16 cellular contexts compared by ENCODE assay signal in the genomic region with DNA sequence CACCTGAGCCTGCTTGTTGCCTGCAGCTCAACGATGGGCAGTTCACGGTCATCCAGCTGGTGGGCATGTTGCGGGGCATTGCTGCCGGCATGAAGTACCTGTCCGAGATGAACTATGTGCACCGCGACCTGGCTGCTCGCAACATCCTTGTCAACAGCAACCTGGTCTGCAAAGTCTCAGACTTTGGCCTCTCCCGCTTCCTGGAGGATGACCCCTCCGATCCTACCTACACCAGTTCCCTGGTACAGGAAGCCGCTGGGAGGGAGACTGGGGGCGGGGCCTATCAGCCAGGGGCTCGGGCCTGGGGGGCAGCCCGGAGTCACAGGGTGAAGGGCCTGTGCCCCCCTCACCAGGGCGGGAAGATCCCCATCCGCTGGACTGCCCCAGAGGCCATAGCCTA. TPM values are rescaled to one million over a fixed set of nuclear protein-coding genes. Genes with fewer than 3 reads are reported as not detected.
DNase-seq lines count a peak whose midpoint lies in the region; ATAC-seq, FAIRE-seq and TF ChIP-seq lines count a peak whose summit lies in the region.
"Had no signal": no experiment of that assay in that cellular context is flagged by ENCODE, and none has a peak within 500 bp of the region (broad histone marks: within the 10 kb centered on the region; RNA-seq: fewer than 3 reads in every experiment).

No MANE protein-coding gene starts in this region.

- H3K79me2 ChIP-seq in H1 (ENCODE audit: control insufficient read depth in 1 of 2, insufficient read depth in 2 of 2, low read length in 2 of 2): no peaks in the 10 kb centered on the region

- peaks cover 38% of the 10 kb centered on the region for H3K27me3 Mint-ChIP-seq in CD8-positive, alpha-beta T cell (ENCODE audit: low read depth)

- H4K5ac ChIP-seq in H1 (ENCODE audit: insufficient read length, low read depth, low read length): no peak overlapping the region

- H2BK120ac ChIP-seq in H1 (replicated peaks; ENCODE audit: low read depth, low read length): no peak overlapping the region
- no peak overlapping the region for H2BK120ac ChIP-seq in neuronal stem cell (ENCODE audit: low read depth, low read length)

- CTCF ChIA-PET in H1 (lab: Charles Lee; ENCODE audit: partially characterized antibody): interaction anchor here (0.7 to 5.9 kb wide), 8 partner anchors 10 to 176 kb away, joined by 3 to 51 read pairs (median 3); no protein-coding TSS in a partner anchor
- CTCF ChIA-PET in CD8-positive, alpha-beta T cell (lab: Charles Lee): no interaction called here

- intact Hi-C loops in right cardiac atrium (cut with DNase I) (loop anchor here in 1 of 4 donors (10.0 kb wide), 1 partner anchor 134 kb away; the partner anchor contains the start of gene MAGEF1), cardiac septum (cut with DNase I) (no loop called here)
- intact Hi-C loops in CD8-positive, alpha-beta T cell (cut with DNase I, micrococcal nuclease): no loop called here

- H3K27ac Mint-ChIP-seq in CD8-positive, alpha-beta T cell: no peak overlapping the region
- H3K27ac Mint-ChIP-seq: CD4-positive, alpha-beta memory T cell had no signal

- H3K36me3 Mint-ChIP-seq in CD8-positive, alpha-beta T cell: no peaks in the 10 kb centered on the region

- H2BK15ac ChIP-seq in H1 (ENCODE audit: low read length): 0 out of 2 replicates have a peak overlapping the region, but pooled peaks have one; percentile 53
- peak overlapping the region; percentile 86 for H2BK15ac ChIP-seq in neuronal stem cell (ENCODE audit: low read length)

- H2BK12ac ChIP-seq in H1 (ENCODE audit: low read depth, low read length): peak overlapping the region; percentile 80; the same call in 1 of the 2 replicates
- H2BK12ac ChIP-seq in neuronal stem cell (ENCODE audit: low read length): no peak overlapping the region

- H2BK5ac ChIP-seq in H1 (ENCODE audit: low read depth, low read length) (no peak overlapping the region), neuronal stem cell (ENCODE audit: low read length) (no peak overlapping the region)

- H3K4ac ChIP-seq in H1 (replicated peaks; ENCODE audit: insufficient read length, low read depth, low read length) (no peak overlapping the region), neuronal stem cell (ENCODE audit: low read length) (no peak overlapping the region)

- no peaks in the 10 kb centered on the region for H3K9me3 Mint-ChIP-seq in CD8-positive, alpha-beta T cell
- H3K9me3 Mint-ChIP-seq: CD4-positive, alpha-beta memory T cell; H9 had no signal

- H3K14ac ChIP-seq in H1 (ENCODE audit: insufficient read length) (no peak overlapping the region), neuronal stem cell (ENCODE audit: low read length) (no peak overlapping the region)

- H2AK5ac ChIP-seq in H1 (ENCODE audit: low read depth, low read length): no peak overlapping the region
- peak overlapping the region; percentile 22 for H2AK5ac ChIP-seq in neuronal stem cell (ENCODE audit: low read depth, low read length)

- TF ChIP-seq CTCF in H1 (IDR thresholded peaks at IDR 0.05; ENCODE audit: control extremely low read depth in 1 of 3, insufficient read depth in 1 of 3, low read depth in 1 of 3, low read length in 3 of 3): no peak
- no peak for TF ChIP-seq CTCF in CD8-positive, alpha-beta T cell (IDR thresholded peaks at IDR 0.05)

- POLR2A ChIA-PET in H1 (lab: Charles Lee; ENCODE audit: partially characterized antibody): interaction anchor here (1.2 to 6.5 kb wide), 2 partner anchors 12 to 17 kb away, joined by 3 to 46 read pairs; partner anchors contain the start of gene EPHB3
- POLR2A ChIA-PET in CD8-positive, alpha-beta T cell (lab: Charles Lee): no interaction called here

- no peak for FAIRE-seq in H1 (lab: Jason Lieb, UNC)
- FAIRE-seq: G401.6, GM19239 had no signal

- no peak overlapping the region for H3K4me3 Mint-ChIP-seq in CD8-positive, alpha-beta T cell
- H3K4me3 Mint-ChIP-seq: H9 had no signal

- H4K20me1 ChIP-seq in H1 (replicated peaks in 1 of 2; ENCODE audit: control insufficient read depth in 1 of 2, insufficient read depth in 2 of 2, low read length in 2 of 2): no peaks in the 10 kb centered on the region

- TF ChIP-seq POLR2A in H1 (IDR thresholded peaks at IDR 0.05; ENCODE audit: control extremely low read depth in 1 of 2, low read depth in 2 of 2, low read length in 2 of 2): no peak

- H3K4me3 ChIP-seq in right cardiac atrium (ENCODE audit: low read length) (no peak overlapping the region), H1 (ENCODE audit: extremely low read depth in 1 of 4, insufficient read depth in 2 of 4, low read depth in 3 of 4, low read length in 4 of 4) (no peak overlapping the region), neuronal stem cell (ENCODE audit: low read length in 2 of 2) (no peak overlapping the region)
- H3K4me3 ChIP-seq in CD8-positive, alpha-beta T cell (ENCODE audit: low read depth, low read length): no peak overlapping the region
- H3K4me3 ChIP-seq: GM23248 had no signal

- H3K9ac ChIP-seq in H1 (replicated peaks in 1 of 4; ENCODE audit: extremely low read depth in 1 of 4, low read depth in 3 of 4, low read length in 3 of 4) (no peak overlapping the region), neuronal stem cell (ENCODE audit: low read depth, low read length, poor library complexity) (no peak overlapping the region)
- H3K9ac ChIP-seq: GM23248 had no signal

- DNase-seq in right cardiac atrium (peak; percentile 14 to 47 (median 34)), cardiac septum (ENCODE audit: low spot score) (no peak), H1 (ENCODE audit: low read depth in 1 of 2, low spot score in 2 of 2) (no peak), neuronal stem cell (ENCODE audit: low spot score) (no peak)
- DNase-seq in activated effector memory CD4-positive, alpha-beta T cell treated with anti-CD3 and anti-CD28 coated beads, Interleukin-2, amount 50 U/mL, for 16 hours: no peak
- DNase-seq in CD8-positive, alpha-beta T cell: no peak
- DNase-seq: C1 segment of cervical spinal cord; Caco-2; CD4-positive, alpha-beta memory T cell; DMS153; DND-41; GM23248; H9 had no signal

- H3K79me1 ChIP-seq in H1 (ENCODE audit: low read depth, low read length): no peaks in the 10 kb centered on the region; the same call in 1 of the 2 replicates
- H3K79me1 ChIP-seq in neuronal stem cell (ENCODE audit: low read depth, low read length): no peaks in the 10 kb centered on the region

- H2AFZ ChIP-seq in H1 (ENCODE audit: low read length) (no peak overlapping the region), neuronal stem cell (ENCODE audit: low read length) (no peak overlapping the region)
- H2AFZ ChIP-seq: GM23248 had no signal

- H3K36me3 ChIP-seq in H1 (ENCODE audit: control insufficient read depth in 2 of 4, insufficient read depth in 4 of 4, low read length in 3 of 4): no peaks in the 10 kb centered on the region
- peaks cover 12 to 68% of the 10 kb centered on the region in 2 donors for H3K36me3 ChIP-seq in neuronal stem cell (replicated peaks in 1 of 2; ENCODE audit: control insufficient read depth in 2 of 2, insufficient read depth in 2 of 2, low read length in 2 of 2)
- no peaks in the 10 kb centered on the region for H3K36me3 ChIP-seq in CD8-positive, alpha-beta T cell (ENCODE audit: insufficient read depth, low read length)

- H3K4me1 ChIP-seq in right cardiac atrium (ENCODE audit: control insufficient read depth, insufficient read depth, low read length) (no peaks in the 10 kb centered on the region), H1 (replicated peaks in 1 of 4; ENCODE audit: control insufficient read depth in 3 of 4, insufficient read depth in 4 of 4, low read length in 3 of 4) (peaks cover 0 to 31% (median 24%) of the 10 kb centered on the region in 4 experiments; a peak in 6 of 7 replicates), neuronal stem cell (ENCODE audit: control insufficient read depth in 2 of 2, insufficient read depth in 1 of 2, low read depth in 1 of 2, low read length in 2 of 2) (peaks cover 33 to 43% of the 10 kb centered on the region in 2 donors)
- H3K4me1 ChIP-seq in CD8-positive, alpha-beta T cell (ENCODE audit: insufficient read depth, low read length): peaks cover 7% of the 10 kb centered on the region

- H3K4me2 ChIP-seq in H1 (ENCODE audit: insufficient read depth in 1 of 2, low read depth in 2 of 2, low read length in 2 of 2) (no peak overlapping the region), neuronal stem cell (ENCODE audit: insufficient read depth, low read length, poor library complexity, severe bottlenecking) (no peak overlapping the region)

- H3K9me3 ChIP-seq in right cardiac atrium (ENCODE audit: control insufficient read depth, low read length) (no peaks in the 10 kb centered on the region), H1 (ENCODE audit: insufficient read depth in 2 of 2, low read depth in 1 of 2, low read length in 1 of 2) (no peaks in the 10 kb centered on the region), neuronal stem cell (replicated peaks in 1 of 2; ENCODE audit: control insufficient read depth in 2 of 2, insufficient read depth in 1 of 2, low read depth in 1 of 2, low read length in 2 of 2) (no peaks in the 10 kb centered on the region)
- no peaks in the 10 kb centered on the region for H3K9me3 ChIP-seq in CD8-positive, alpha-beta T cell (ENCODE audit: low read length)
- H3K9me3 ChIP-seq: Caco-2 had no signal

- H3K27me3 ChIP-seq in right cardiac atrium (ENCODE audit: control insufficient read depth, insufficient read depth): no peaks in the 10 kb centered on the region
- peaks cover 8 to 43% (median 38%) of the 10 kb centered on the region in 4 experiments for H3K27me3 ChIP-seq in H1 (replicated peaks in 1 of 4; ENCODE audit: control insufficient read depth in 3 of 4, extremely low read depth in 1 of 4, insufficient read depth in 3 of 4, low read length in 3 of 4)
- peaks cover 0 to 4% (median 0%) of the 10 kb centered on the region in 3 experiments for H3K27me3 ChIP-seq in neuronal stem cell (ENCODE audit: control insufficient read depth in 3 of 3, insufficient read depth in 3 of 3, low read depth in 1 of 3, low read length in 3 of 3)
- peaks cover 5% of the 10 kb centered on the region for H3K27me3 ChIP-seq in CD8-positive, alpha-beta T cell (ENCODE audit: insufficient read depth, low read length)

- H3K18ac ChIP-seq in H1 (ENCODE audit: extremely low read depth, low read length) (no peak overlapping the region), neuronal stem cell (ENCODE audit: low read length) (peak overlapping the region; percentile 18)

- H4K91ac ChIP-seq in H1 (replicated peaks; ENCODE audit: insufficient read length, low read length) (peak overlapping the region; percentile 38), neuronal stem cell (ENCODE audit: low read depth, low read length, poor library complexity) (no peak overlapping the region)

- H3K23ac ChIP-seq in H1 (ENCODE audit: insufficient read length) (no peak overlapping the region), neuronal stem cell (ENCODE audit: low read depth, low read length, poor library complexity) (peak overlapping the region; percentile 38)

- no peak for TF ChIP-seq EP300 in H1 (IDR thresholded peaks at IDR 0.05; ENCODE audit: borderline replicate concordance in 1 of 2, low read depth in 2 of 2, low read length in 2 of 2)

- H2BK20ac ChIP-seq in H1 (ENCODE audit: low read length): no peak overlapping the region

- H3K23me2 ChIP-seq in H1 (ENCODE audit: low read depth, low read length): peaks cover 17% of the 10 kb centered on the region

- WGBS in right cardiac atrium: 89% methylated on average over 16 of the region's 16 CpGs
- WGBS in H1 (ENCODE audit: extremely low coverage in 1 of 2, insufficient coverage in 1 of 2, insufficient read length in 1 of 2, insufficient replicate concordance in 2 of 2, low coverage in 1 of 2, low lambda C conversion rate in 2 of 2, missing lambda C conversion rate in 1 of 2), 2 experiments: 94% methylated on average over 8 of the region's 16 CpGs; no CpG with 5 or more reads in 1 of the 2 experiments
- no CpG with 5 or more reads among the region's 16 CpGs for WGBS in neuronal stem cell (ENCODE audit: extremely low coverage in 2 of 2, insufficient read length in 2 of 2, insufficient replicate concordance in 1 of 2), 2 donors

- H3K4me1 Mint-ChIP-seq in CD8-positive, alpha-beta T cell (ENCODE audit: low read depth): peaks cover 10% of the 10 kb centered on the region

- ATAC-seq in right cardiac atrium: no peak
- no peak for ATAC-seq in CD8-positive, alpha-beta T cell
- ATAC-seq: HCT116 had no signal

- H3K27ac ChIP-seq in right cardiac atrium (ENCODE audit: low read length) (no peak overlapping the region), H1 (ENCODE audit: low read depth, low read length) (no peak overlapping the region), neuronal stem cell (replicated peaks; ENCODE audit: low read length) (no peak overlapping the region)
- H3K27ac ChIP-seq in CD8-positive, alpha-beta T cell (ENCODE audit: low read depth, low read length): no peak overlapping the region
- H3K27ac ChIP-seq: GM23248 had no signal

- H4K8ac ChIP-seq in H1 (ENCODE audit: extremely low read depth, insufficient read depth, low read length) (no peak overlapping the region), neuronal stem cell (ENCODE audit: low read depth, low read length) (no peak overlapping the region)

- TF ChIP-seq RAD21 in H1 (IDR thresholded peaks at IDR 0.05 in 1 of 2, conservative IDR thresholded peaks at IDR 0.05 in 1 of 2; ENCODE audit: low read depth in 2 of 2, low read length in 2 of 2): no peak

- H3K56ac ChIP-seq in H1 (replicated peaks; ENCODE audit: insufficient read length, low read depth, low read length): no peak overlapping the region

RNA-seq across cellular contexts. Expression of gene EPHB3, which starts 18.8 kb away (rescaled TPM):
- 1 to 10 TPM; 1.3 to 3.4 (median 2.9) TPM for total RNA-seq in right cardiac atrium
- polyA plus RNA-seq in right cardiac atrium: 0.52 TPM
- total RNA-seq in cardiac septum: 3.6 TPM
- 0.80 and 0.91 TPM in 2 replicates for total RNA-seq in H1 (2021; fragmentation: NEBNext Ultra II Directional; extraction: Animal tissue kit (Norgen Biotek cat#: 25700))
- 0.41 and 0.82 TPM in 2 replicates for polyA plus RNA-seq in H1 (2011; rRNA removed)
- polyA plus RNA-seq in H1 (2011; cell fraction: cytosol; rRNA removed): 0.61 TPM
- 1.5 TPM for polyA plus RNA-seq in H1 (2011; cell fraction: nucleus; rRNA removed)
- 0.83 to 1.3 TPM (median 1.0 TPM) in 4 replicates for polyA plus RNA-seq in H1 (2012, experiment 1 of 2)
- polyA plus RNA-seq in H1 (2012, experiment 2 of 2): 1.2 TPM
- polyA plus RNA-seq in H1 (2013, experiment 1 of 2): 0.55 TPM
- 0.46 TPM for polyA plus RNA-seq in H1 (2013, experiment 2 of 2)
- polyA minus RNA-seq in H1 (2011; rRNA and poly(A)+ RNA removed): 0.78 and 1.8 TPM in 2 replicates
- polyA minus RNA-seq in H1 (2011; cell fraction: cytosol; rRNA and poly(A)+ RNA removed): 1.8 TPM
- polyA minus RNA-seq in H1 (2011; cell fraction: nucleus; rRNA and poly(A)+ RNA removed): 0.40 TPM
- 3.8 TPM for polyA plus RNA-seq in neuronal stem cell (2013, experiment 1 of 2)
- polyA plus RNA-seq in neuronal stem cell (2013, experiment 2 of 2): 4.3 TPM
- total RNA-seq in CD8-positive, alpha-beta T cell: not detected

Comparison
In these comparisons a context has a peak if more than half of its experiments do, and no peak if none do; other contexts are left out.
1. DNase-seq: peak in right cardiac atrium (3 of 3); none in cardiac septum (single experiment), H1 (0 of 2), neuronal stem cell (single experiment), activated effector memory CD4-positive, alpha-beta T cell treated with anti-CD3 and anti-CD28 coated beads, Interleukin-2, amount 50 U/mL, for 16 hours (single experiment) and CD8-positive, alpha-beta T cell (0 of 7).